ENCODE assay signal across 13 cellular contexts in genomic region chr11:68610452-68611116, GRCh38.
A peak's percentile ranks its signal among the peaks of the same experiment; 100 is the strongest.
DNase-seq lines count a peak whose midpoint lies in the region; ATAC-seq and TF ChIP-seq lines count a peak whose summit lies in the region.
"Had no signal": no experiment of that assay in that cellular context is flagged by ENCODE, and none has a peak within 500 bp of the region (broad histone marks: within the 10 kb centered on the region; RNA-seq: fewer than 3 reads in every experiment).

No MANE protein-coding gene starts in this region.

- no peak overlapping the region for H3K9ac ChIP-seq in fibroblast of lung (ENCODE audit: insufficient read depth, low read length)

- no peak overlapping the region for H2AFZ ChIP-seq in fibroblast of lung (ENCODE audit: low read length)

- H3K4me1 ChIP-seq in RWPE2 (ENCODE audit: insufficient read depth, poor library complexity, severe bottlenecking) (no peaks in the 10 kb centered on the region), fibroblast of lung (ENCODE audit: control insufficient read depth, extremely low read depth, insufficient read depth, low read length) (no peaks in the 10 kb centered on the region)

- H3K4me2 ChIP-seq in fibroblast of lung (ENCODE audit: extremely low read depth, insufficient read depth, low read length), result no peak overlapping the region

- DNase-seq in RWPE2 (ENCODE audit: low spot score) (no peak), fibroblast of lung (ENCODE audit: low read depth in 2 of 2) (peak in 1 of 2 donors; percentile 22), pons (ENCODE audit: low spot score) (peak; percentile 6), CD1c-positive myeloid dendritic cell (ENCODE audit: extremely low spot score) (no peak), GM03348 (ENCODE audit: low spot score) (no peak)
- DNase-seq: activated CD4-positive, alpha-beta T cell treated with anti-CD3 and anti-CD28 coated beads for 4 hours; effector CD4-positive, alpha-beta T cell; NCI-H2029; SHP77; stimulated activated CD4-positive, alpha-beta T cell treated with anti-CD3 and anti-CD28 coated beads, Interleukin-4, amount 100 ng/mL, for 24 hours had no signal

- H3K4me3 ChIP-seq in RWPE2 (ENCODE audit: severe bottlenecking) (no peak overlapping the region), fibroblast of lung (replicated peaks in 1 of 4; ENCODE audit: control extremely low read depth in 1 of 4, insufficient read depth in 1 of 4, low read depth in 3 of 4, low read length in 4 of 4) (no peak overlapping the region)

- no peaks in the 10 kb centered on the region for H3K27me3 ChIP-seq in RWPE2 (ENCODE audit: insufficient read depth, poor library complexity, severe bottlenecking)
- no peaks in the 10 kb centered on the region for H3K27me3 ChIP-seq in fibroblast of lung (ENCODE audit: control insufficient read depth, insufficient read depth, low read length)
- H3K27me3 ChIP-seq: neutrophil had no signal

- no peak for TF ChIP-seq POLR2A in GM18505 (IDR thresholded peaks at IDR 0.05; ENCODE audit: borderline replicate concordance, extremely low read depth, insufficient read depth, insufficient read length)

- H3K36me3 ChIP-seq in RWPE2 (ENCODE audit: low read depth), result peaks cover 93% of the 10 kb centered on the region
- peaks cover 22% of the 10 kb centered on the region for H3K36me3 ChIP-seq in fibroblast of lung (ENCODE audit: control insufficient read depth, insufficient read depth, low read length)

- H4K20me1 ChIP-seq in fibroblast of lung (ENCODE audit: control insufficient read depth, extremely low read depth, insufficient read depth, low read length), result no peaks in the 10 kb centered on the region

- no peak overlapping the region for H3K27ac ChIP-seq in RWPE2 (ENCODE audit: poor library complexity, severe bottlenecking)
- no peak overlapping the region for H3K27ac ChIP-seq in fibroblast of lung (ENCODE audit: insufficient read depth, low read length)
- H3K27ac ChIP-seq: neutrophil had no signal

- ATAC-seq in RWPE2 (ENCODE audit: low read depth) (no peak), GM18505 (IDR thresholded peaks at IDR 0.05; ENCODE audit: unreplicated experiment) (no peak)

- H3K79me2 ChIP-seq in fibroblast of lung (ENCODE audit: control insufficient read depth, insufficient read depth, low read length), result no peaks in the 10 kb centered on the region

- TF ChIP-seq CTCF in GM12872 (IDR thresholded peaks at IDR 0.05; ENCODE audit: insufficient read depth, low read depth, low read length), result peak; percentile 25; the same call in 1 of the 3 replicates
- peak; percentile 12 for TF ChIP-seq CTCF in RWPE2 (IDR thresholded peaks at IDR 0.05; ENCODE audit: poor library complexity, severe bottlenecking)
- peak; percentile 38 to 50 for TF ChIP-seq CTCF in fibroblast of lung (conservative IDR thresholded peaks at IDR 0.05 in 1 of 2, IDR thresholded peaks at IDR 0.05 in 1 of 2; ENCODE audit: low read depth in 1 of 2, low read length in 2 of 2)

- no peaks in the 10 kb centered on the region for H3K9me3 ChIP-seq in RWPE2 (ENCODE audit: severe bottlenecking)
- H3K9me3 ChIP-seq in fibroblast of lung (ENCODE audit: control insufficient read depth, insufficient read depth, low read depth, low read length), result no peaks in the 10 kb centered on the region
- H3K9me3 ChIP-seq: neutrophil had no signal
